In genomic region chr5:154312571-154312970, GRCh38 we compare ENCODE assay signal across 16 cellular contexts.
A peak's percentile ranks its signal among the peaks of the same experiment; 100 is the strongest.
DNase-seq lines count a peak whose midpoint lies in the region; ATAC-seq, FAIRE-seq and TF ChIP-seq lines count a peak whose summit lies in the region.
"Had no signal": no experiment of that assay in that cellular context is flagged by ENCODE, and none has a peak within 500 bp of the region (broad histone marks: within the 10 kb centered on the region; RNA-seq: fewer than 3 reads in every experiment).

No MANE protein-coding gene starts in this region.

- H3K4me2 ChIP-seq in GM23248 (ENCODE audit: unreplicated experiment) (peak overlapping the region; percentile 21), fibroblast of lung (ENCODE audit: extremely low read depth, insufficient read depth, low read length) (no peak overlapping the region)

- H3K4me3 ChIP-seq in GM23248 = no peak overlapping the region
- no peak overlapping the region for H3K4me3 ChIP-seq in fibroblast of lung (replicated peaks in 1 of 4; ENCODE audit: control extremely low read depth in 1 of 4, insufficient read depth in 1 of 4, low read depth in 3 of 4, low read length in 4 of 4)
- H3K4me3 ChIP-seq in small intestine (ENCODE audit: low read depth in 1 of 2, low read length in 2 of 2) = no peak overlapping the region
- H3K4me3 ChIP-seq: ascending aorta, prostate gland had no signal

- H2AFZ ChIP-seq in GM23248 = no peak overlapping the region
- H2AFZ ChIP-seq in fibroblast of lung (ENCODE audit: low read length) = no peak overlapping the region

- H4K20me1 ChIP-seq in GM23248 (ENCODE audit: insufficient read depth) (no peaks in the 10 kb centered on the region), fibroblast of lung (ENCODE audit: control insufficient read depth, extremely low read depth, insufficient read depth, low read length) (no peaks in the 10 kb centered on the region)

- H3K36me3 ChIP-seq in GM23248 (ENCODE audit: low read depth) = peaks cover 4% of the 10 kb centered on the region; the same call in 1 of the 2 replicates
- no peaks in the 10 kb centered on the region for H3K36me3 ChIP-seq in fibroblast of lung (ENCODE audit: control insufficient read depth, insufficient read depth, low read length)
- H3K36me3 ChIP-seq in small intestine (ENCODE audit: control insufficient read depth in 2 of 2, insufficient read depth in 2 of 2, low read length in 2 of 2) = no peaks in the 10 kb centered on the region
- H3K36me3 ChIP-seq: ascending aorta, prostate gland had no signal

- peaks cover 41% of the 10 kb centered on the region for H3K4me1 ChIP-seq in GM23248 (ENCODE audit: insufficient read depth)
- peaks cover 6% of the 10 kb centered on the region for H3K4me1 ChIP-seq in fibroblast of lung (ENCODE audit: control insufficient read depth, extremely low read depth, insufficient read depth, low read length)
- H3K4me1 ChIP-seq in small intestine (ENCODE audit: control insufficient read depth in 2 of 2, insufficient read depth in 1 of 2, low read depth in 1 of 2, low read length in 1 of 2) = no peaks in the 10 kb centered on the region
- H3K4me1 ChIP-seq: prostate gland had no signal

- H3K9ac ChIP-seq in GM23248 (no peak overlapping the region), fibroblast of lung (ENCODE audit: insufficient read depth, low read length) (no peak overlapping the region)

- H3K27me3 ChIP-seq in GM23248 (replicated peaks; ENCODE audit: insufficient read depth) (no peaks in the 10 kb centered on the region), fibroblast of lung (ENCODE audit: control insufficient read depth, insufficient read depth, low read length) (no peaks in the 10 kb centered on the region), small intestine (ENCODE audit: control insufficient read depth in 2 of 2, insufficient read depth in 2 of 2, low read length in 2 of 2) (no peaks in the 10 kb centered on the region)
- H3K27me3 ChIP-seq: ascending aorta had no signal

- H3K79me2 ChIP-seq in GM23248 (ENCODE audit: insufficient read depth) = peaks cover 58% of the 10 kb centered on the region
- H3K79me2 ChIP-seq in fibroblast of lung (ENCODE audit: control insufficient read depth, insufficient read depth, low read length) = no peaks in the 10 kb centered on the region

- TF ChIP-seq CTCF in fibroblast of lung (conservative IDR thresholded peaks at IDR 0.05 in 1 of 2, IDR thresholded peaks at IDR 0.05 in 1 of 2; ENCODE audit: low read depth in 1 of 2, low read length in 2 of 2) = no peak

- H3F3A ChIP-seq in GM23248 (ENCODE audit: insufficient read depth) = peaks cover 50% of the 10 kb centered on the region

- in situ Hi-C loops in GM23248 (cut with MboI) = no loop called here

- peak overlapping the region; percentile 16; the same call in 1 of the 2 replicates for H3K27ac ChIP-seq in GM23248
- H3K27ac ChIP-seq in fibroblast of lung (ENCODE audit: insufficient read depth, low read length) = no peak overlapping the region
- H3K27ac ChIP-seq in small intestine (ENCODE audit: low read depth in 1 of 2, low read length in 1 of 2) = no peak overlapping the region
- H3K27ac ChIP-seq: prostate gland, VCaP had no signal

- no peak for FAIRE-seq in small intestine (lab: Jason Lieb, UNC)

- H3K9me2 ChIP-seq in GM23248 (ENCODE audit: insufficient read depth) = no peaks in the 10 kb centered on the region

- H3K9me3 ChIP-seq in GM23248 (ENCODE audit: low read depth) (no peaks in the 10 kb centered on the region), fibroblast of lung (ENCODE audit: control insufficient read depth, insufficient read depth, low read depth, low read length) (no peaks in the 10 kb centered on the region), small intestine (ENCODE audit: control insufficient read depth, low read depth) (no peaks in the 10 kb centered on the region)
- H3K9me3 ChIP-seq: ascending aorta, prostate gland had no signal

- ATAC-seq in HG03039 (IDR thresholded peaks at IDR 0.05; ENCODE audit: unreplicated experiment) (no peak), HG02885 (IDR thresholded peaks at IDR 0.05; ENCODE audit: poor library complexity, unreplicated experiment) (no peak)

- peak; percentile 43 for DNase-seq in GM23248
- peak; percentile 18 for DNase-seq in amniotic stem cell (lab: John Stamatoyannopoulos, UW)
- DNase-seq in fibroblast of lung (ENCODE audit: low read depth in 2 of 2) = peak; percentile 24 to 60
- DNase-seq in small intestine = peak; percentile 29
- no peak for DNase-seq in NCI-H2171 (lab: John Stamatoyannopoulos, UW)
- DNase-seq: activated CD4-positive, alpha-beta T cell treated with anti-CD3 and anti-CD28 coated beads, Interleukin-2, amount 50 U/mL, for 48 hours; activated naive CD4-positive, alpha-beta T cell treated with anti-CD3 and anti-CD28 coated beads for 36 hours; activated T-cell treated with anti-CD3 and anti-CD28 coated beads, Interleukin-2, amount 50 U/mL, for 1 hour; C1 segment of cervical spinal cord; NCI-H187; NCI-H446 had no signal
